Comparison of ENCODE assay signal across 22 cellular contexts in genomic region chr13:59538512-59538911, GRCh38.
A peak's percentile ranks its signal among the peaks of the same experiment; 100 is the strongest.
DNase-seq lines count a peak whose midpoint lies in the region; ATAC-seq, FAIRE-seq and TF ChIP-seq lines count a peak whose summit lies in the region.
"Had no signal": no experiment of that assay in that cellular context is flagged by ENCODE, and none has a peak within 500 bp of the region (broad histone marks: within the 10 kb centered on the region; RNA-seq: fewer than 3 reads in every experiment).

No MANE protein-coding gene starts in this region.

- TF ChIP-seq CTCF in GM23338 (conservative IDR thresholded peaks at IDR 0.05; ENCODE audit: low read depth in 2 of 2): no peak
- TF ChIP-seq CTCF in K562 (IDR thresholded peaks at IDR 0.05 in 2 of 3, conservative IDR thresholded peaks at IDR 0.05 in 1 of 3; ENCODE audit: insufficient read depth in 2 of 3, low read depth in 1 of 3, low read length in 3 of 3): no peak

- no peak overlapping the region for H3K4me3 ChIP-seq in GM23338
- H3K4me3 ChIP-seq in K562: no peak overlapping the region
- no peak overlapping the region for H3K4me3 ChIP-seq in neuronal stem cell (ENCODE audit: low read length in 2 of 2)

- no peak overlapping the region for H2BK15ac ChIP-seq in neuronal stem cell (ENCODE audit: low read length)

- no peaks in the 10 kb centered on the region for H3K79me1 ChIP-seq in neuronal stem cell (ENCODE audit: low read depth, low read length)

- peaks cover 4% of the 10 kb centered on the region for H3K27me3 Mint-ChIP-seq in GM23338 (ENCODE audit: insufficient read depth, low read depth, poor library complexity)
- H3K27me3 Mint-ChIP-seq: IgD-negative memory B cell had no signal

- H3K9me3 ChIP-seq in K562 (replicated peaks; ENCODE audit: control insufficient read depth, insufficient read depth, low read depth, low read length) (no peaks in the 10 kb centered on the region), neuronal stem cell (replicated peaks in 1 of 2; ENCODE audit: control insufficient read depth in 2 of 2, insufficient read depth in 1 of 2, low read depth in 1 of 2, low read length in 2 of 2) (no peaks in the 10 kb centered on the region)

- H3K23ac ChIP-seq in neuronal stem cell (ENCODE audit: low read depth, low read length, poor library complexity): no peak overlapping the region

- intact Hi-C loops in K562 (cut with micrococcal nuclease): no loop called here

- no peak overlapping the region for H2BK5ac ChIP-seq in neuronal stem cell (ENCODE audit: low read length)

- no peaks in the 10 kb centered on the region; the same call in 2 of the 3 replicates for H3K9me3 Mint-ChIP-seq in GM23338
- H3K9me3 Mint-ChIP-seq: HFFc6, IgD-negative memory B cell had no signal

- H2AK5ac ChIP-seq in neuronal stem cell (ENCODE audit: low read depth, low read length): no peak overlapping the region

- H4K20me1 ChIP-seq in GM23338 (replicated peaks; ENCODE audit: insufficient read depth) (no peaks in the 10 kb centered on the region), K562 (replicated peaks; ENCODE audit: control insufficient read depth, insufficient read depth, low read length) (no peaks in the 10 kb centered on the region)

- H2AFZ ChIP-seq in GM23338 (peak overlapping the region; percentile 45; the same call in 1 of the 2 replicates), K562 (ENCODE audit: low read depth, low read length) (peak overlapping the region; percentile 17; the same call in 1 of the 2 replicates), neuronal stem cell (ENCODE audit: low read length) (no peak overlapping the region)

- BruUV-seq in K562 (replicated peaks; lab: Mats Ljungman, UMichigan): no TSS peak

- H3K4me3 Mint-ChIP-seq in GM23338: no peak overlapping the region
- H3K4me3 Mint-ChIP-seq: CD14-positive monocyte; CD4-positive, alpha-beta memory T cell; HFFc6; IgD-negative memory B cell had no signal

- FAIRE-seq in K562 (lab: Jason Lieb, UNC): no peak
- FAIRE-seq: G401.6, GM12891, GM19239, H54, HTR-8/SVneo had no signal

- H3K27ac ChIP-seq in GM23338 (ENCODE audit: low read depth): no peak overlapping the region
- H3K27ac ChIP-seq in K562 (ENCODE audit: extremely low read depth, low read depth, low read length): no peak overlapping the region
- H3K27ac ChIP-seq in neuronal stem cell (replicated peaks; ENCODE audit: low read length): no peak overlapping the region

- no peak overlapping the region for H2BK12ac ChIP-seq in neuronal stem cell (ENCODE audit: low read length)

- peaks cover 3% of the 10 kb centered on the region; the same call in 1 of the 2 replicates for H3K9me2 ChIP-seq in GM23338 (ENCODE audit: insufficient read depth)

- H3K4me1 ChIP-seq in GM23338 (ENCODE audit: insufficient read depth) (peaks cover 30% of the 10 kb centered on the region), K562 (replicated peaks in 1 of 2; ENCODE audit: control insufficient read depth in 2 of 2, insufficient read depth in 2 of 2, low read length in 2 of 2) (no peaks in the 10 kb centered on the region; a peak in 1 of 5 replicates), neuronal stem cell (ENCODE audit: control insufficient read depth in 2 of 2, insufficient read depth in 1 of 2, low read depth in 1 of 2, low read length in 2 of 2) (peaks cover 4 to 8% of the 10 kb centered on the region in 2 donors)

- H3K79me2 ChIP-seq in GM23338 (replicated peaks; ENCODE audit: insufficient read depth) (no peaks in the 10 kb centered on the region), K562 (ENCODE audit: control insufficient read depth, insufficient read depth, low read length) (no peaks in the 10 kb centered on the region)

- no peak overlapping the region for H4K8ac ChIP-seq in neuronal stem cell (ENCODE audit: low read depth, low read length)

- H3K27me3 ChIP-seq in GM23338 (ENCODE audit: insufficient read depth) (no peaks in the 10 kb centered on the region), K562 (ENCODE audit: control insufficient read depth in 2 of 2, insufficient read depth in 2 of 2, low read length in 2 of 2) (no peaks in the 10 kb centered on the region), neuronal stem cell (ENCODE audit: control insufficient read depth in 3 of 3, insufficient read depth in 3 of 3, low read depth in 1 of 3, low read length in 3 of 3) (no peaks in the 10 kb centered on the region)

- ATAC-seq in GM23338 (no peak), K562 (no peak)
- ATAC-seq: HCT116 had no signal

- in situ Hi-C loops in K562 (cut with MboI): no loop called here
- in situ Hi-C loops in G401 (cut with HindIII; ENCODE audit: low sequenced_read_pairs): no loop called here

- 0% methylated on average over 3 of the region's 3 CpGs for WGBS in K562 (ENCODE audit: insufficient coverage, low coverage, missing lambda C conversion rate)
- no CpG with 5 or more reads among the region's 3 CpGs for WGBS in neuronal stem cell (ENCODE audit: extremely low coverage in 2 of 2, insufficient read length in 2 of 2, insufficient replicate concordance in 1 of 2), 2 donors

- no peaks in the 10 kb centered on the region for H3K36me3 Mint-ChIP-seq in GM23338 (ENCODE audit: low read depth)
- H3K36me3 Mint-ChIP-seq: CD14-positive monocyte; CD4-positive, alpha-beta memory T cell; IgD-negative memory B cell had no signal

- no peak overlapping the region for H3K27ac Mint-ChIP-seq in GM23338
- H3K27ac Mint-ChIP-seq: CD4-positive, alpha-beta memory T cell; HFFc6; IgD-negative memory B cell had no signal

- no peaks in the 10 kb centered on the region for H3F3A ChIP-seq in GM23338 (replicated peaks; ENCODE audit: low read depth)

- POLR2A ChIA-PET in K562 (lab: Yijun Ruan, JAX): interaction anchor here (1.0 kb wide), 1 partner anchor 10 kb away, joined by 3 read pairs; no protein-coding TSS in a partner anchor

- no peak for TF ChIP-seq EP300 in K562 (IDR thresholded peaks at IDR 0.05; ENCODE audit: low read length)

- no peak for TF ChIP-seq RAD21 in K562 (CRISPR knock-in tag; conservative IDR thresholded peaks at IDR 0.05 in 1 of 2, IDR thresholded peaks at IDR 0.05 in 1 of 2)

- H3K4me1 Mint-ChIP-seq in GM23338: peaks cover 27% of the 10 kb centered on the region
- H3K4me1 Mint-ChIP-seq: CD14-positive monocyte; CD4-positive, alpha-beta memory T cell; IgD-negative memory B cell had no signal

- TF ChIP-seq POLR2A in K562 (conservative IDR thresholded peaks at IDR 0.05): no peak

- H2BK120ac ChIP-seq in neuronal stem cell (ENCODE audit: low read depth, low read length): no peak overlapping the region

- H3K14ac ChIP-seq in neuronal stem cell (ENCODE audit: low read length): no peak overlapping the region

- H3K4me2 ChIP-seq in GM23338 (no peak overlapping the region), K562 (ENCODE audit: insufficient read depth, low read length) (no peak overlapping the region), neuronal stem cell (ENCODE audit: insufficient read depth, low read length, poor library complexity, severe bottlenecking) (no peak overlapping the region)

- no peak overlapping the region for H3K9ac ChIP-seq in K562 (ENCODE audit: insufficient read depth in 1 of 2, low read depth in 2 of 2, low read length in 2 of 2)
- no peak overlapping the region for H3K9ac ChIP-seq in neuronal stem cell (ENCODE audit: low read depth, low read length, poor library complexity)

- H3K9me1 ChIP-seq in K562 (ENCODE audit: control insufficient read depth, insufficient read depth, low read length): no peaks in the 10 kb centered on the region

- no peak overlapping the region for H4K91ac ChIP-seq in neuronal stem cell (ENCODE audit: low read depth, low read length, poor library complexity)

- no peak overlapping the region for H3K4ac ChIP-seq in neuronal stem cell (ENCODE audit: low read length)

- H3K36me3 ChIP-seq in GM23338 (ENCODE audit: insufficient read depth) (no peaks in the 10 kb centered on the region), K562 (ENCODE audit: control insufficient read depth, insufficient read depth, low read length) (no peaks in the 10 kb centered on the region), neuronal stem cell (replicated peaks in 1 of 2; ENCODE audit: control insufficient read depth in 2 of 2, insufficient read depth in 2 of 2, low read length in 2 of 2) (no peaks in the 10 kb centered on the region)

- CTCF ChIA-PET in K562 (lab: Yijun Ruan, JAX; ENCODE audit: low intra/inter-chr PET ratio): no interaction called here

- DNase-seq in GM23338 (ENCODE audit: low spot score): no peak
- peak; percentile 1 for DNase-seq in MV-4-11 (lab: John Stamatoyannopoulos, UW)
- no peak for DNase-seq in K562 (ENCODE audit: extremely low read depth in 1 of 4, low spot score in 3 of 4)
- DNase-seq in neuronal stem cell (ENCODE audit: low spot score): no peak
- DNase-seq in G401 (ENCODE audit: low spot score): no peak
- DNase-seq in AML-193 (lab: John Stamatoyannopoulos, UW): no peak
- no peak for DNase-seq in activated effector memory CD4-positive, alpha-beta T cell treated with Interleukin-2 at 50 U/mL for 16 hours
- DNase-seq: Calu3; CD4-positive, alpha-beta memory T cell; DMS53; DND-41; EL; HFFc6; KG1 had no signal

- peak overlapping the region; percentile 9 for H3K18ac ChIP-seq in neuronal stem cell (ENCODE audit: low read length)

TF ChIP-seq in GM23338, 12 proteins besides CTCF, POLR2A, EP300 and RAD21 (continues in another document):
- TF ChIP-seq NANOG (IDR thresholded peaks at IDR 0.05; ENCODE audit: borderline replicate concordance) (no peak), ZNF114 (CRISPR knock-in tag; IDR thresholded peaks at IDR 0.05) (no peak)

TF ChIP-seq in K562, 482 proteins besides CTCF, POLR2A, EP300 and RAD21 (continues in another document):
- TF ChIP-seq BHLHE40 (IDR thresholded peaks at IDR 0.05; ENCODE audit: low read length) (peak; percentile 64), RAD51 (IDR thresholded peaks at IDR 0.05; ENCODE audit: borderline replicate concordance, low read depth) (peak; percentile 59), ZFP30 (CRISPR knock-in tag; IDR thresholded peaks at IDR 0.05; ENCODE audit: borderline replicate concordance) (no peak)
- TF ChIP-seq, protein P1, sequence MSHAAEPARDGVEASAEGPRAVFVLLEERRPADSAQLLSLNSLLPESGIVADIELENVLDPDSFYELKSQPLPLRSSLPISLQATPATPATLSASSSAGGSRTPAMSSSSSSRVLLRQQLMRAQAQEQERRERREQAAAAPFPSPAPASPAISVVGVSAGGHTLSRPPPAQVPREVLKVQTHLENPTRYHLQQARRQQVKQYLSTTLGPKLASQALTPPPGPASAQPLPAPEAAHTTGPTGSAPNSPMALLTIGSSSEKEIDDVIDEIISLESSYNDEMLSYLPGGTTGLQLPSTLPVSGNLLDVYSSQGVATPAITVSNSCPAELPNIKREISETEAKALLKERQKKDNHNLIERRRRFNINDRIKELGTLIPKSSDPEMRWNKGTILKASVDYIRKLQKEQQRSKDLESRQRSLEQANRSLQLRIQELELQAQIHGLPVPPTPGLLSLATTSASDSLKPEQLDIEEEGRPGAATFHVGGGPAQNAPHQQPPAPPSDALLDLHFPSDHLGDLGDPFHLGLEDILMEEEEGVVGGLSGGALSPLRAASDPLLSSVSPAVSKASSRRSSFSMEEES (CRISPR knock-in tag; IDR thresholded peaks at IDR 0.05): peak; percentile 49
